15 cellular contexts compared by ENCODE assay signal in the genomic region with DNA sequence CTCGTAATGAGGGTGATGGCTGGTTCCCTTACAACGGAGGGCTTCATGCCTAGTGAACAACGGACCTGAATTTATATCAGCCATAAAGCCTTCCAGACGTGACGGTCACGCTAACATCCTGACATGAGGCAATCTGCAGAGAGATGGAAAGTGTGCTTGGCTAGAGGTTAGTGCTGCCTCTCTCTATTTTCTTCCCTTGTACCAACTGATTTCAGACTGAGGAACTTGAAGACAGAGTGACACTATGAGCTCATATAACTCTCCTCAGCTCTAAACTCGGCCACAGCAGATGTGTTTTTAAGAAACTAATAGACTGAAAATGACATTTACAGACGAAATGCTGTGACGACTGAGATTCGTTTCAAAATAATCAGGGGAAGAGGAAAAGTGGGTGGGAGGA.
A peak's percentile ranks its signal among the peaks of the same experiment; 100 is the strongest.
DNase-seq lines count a peak whose midpoint lies in the region; ATAC-seq, FAIRE-seq and TF ChIP-seq lines count a peak whose summit lies in the region.
"Had no signal": no experiment of that assay in that cellular context is flagged by ENCODE, and none has a peak within 500 bp of the region (broad histone marks: within the 10 kb centered on the region; RNA-seq: fewer than 3 reads in every experiment).

No MANE protein-coding gene starts in this region.

- H3K9me3 ChIP-seq in right cardiac atrium (ENCODE audit: control insufficient read depth, low read length) (no peaks in the 10 kb centered on the region), mesodermal cell (ENCODE audit: control insufficient read depth, low read length) (no peaks in the 10 kb centered on the region), uterus (no peaks in the 10 kb centered on the region), small intestine (ENCODE audit: control insufficient read depth, low read depth) (no peaks in the 10 kb centered on the region), MM.1S (replicated peaks; ENCODE audit: insufficient read depth, low read length) (no peaks in the 10 kb centered on the region)
- H3K9me3 ChIP-seq: adrenal gland, left lung had no signal

- 29% methylated on average over 10 of the region's 10 CpGs for WGBS in right cardiac atrium
- 84 to 85% methylated on average over 4 to 8 of the region's 10 CpGs for WGBS in mesodermal cell (ENCODE audit: insufficient coverage in 2 of 2), 2 experiments
- 39 to 53% (median 41%) methylated on average over 10 of the region's 10 CpGs for whole genome bisulfite sequencing in small intestine, 3 donors

- H2AFZ ChIP-seq in MM.1S (ENCODE audit: low read length): no peak overlapping the region

- no peaks in the 10 kb centered on the region for H4K20me1 ChIP-seq in MM.1S (ENCODE audit: insufficient read depth, low read length)

- H3K27ac ChIP-seq in right cardiac atrium (ENCODE audit: low read length): peak overlapping the region; percentile 61
- H3K27ac ChIP-seq in mesodermal cell (ENCODE audit: low read depth, low read length, severe bottlenecking): peak overlapping the region; percentile 29
- peak overlapping the region; percentile 70 to 80 for H3K27ac ChIP-seq in uterus
- peak overlapping the region in 1 of 2 donors; percentile 22 for H3K27ac ChIP-seq in small intestine (ENCODE audit: low read depth in 1 of 2, low read length in 1 of 2)
- H3K27ac ChIP-seq in MM.1S (ENCODE audit: low read length): no peak overlapping the region
- H3K27ac ChIP-seq: C4-2B, epithelial cell of prostate had no signal

- no peaks in the 10 kb centered on the region for H3K9me3 Mint-ChIP-seq in activated T-helper 1 cell treated with anti-CD3 and anti-CD28 coated beads, Interleukin-12 subunit alpha, Interleukin-12 subunit beta, Interleukin-2, Interleukin-4 antibody, amounts not matched to agents 30 ng/mL and 10 ng/mL and 1 ng/mL, durations not matched to agents 14 hours and 24 hours and 36 hours

- H3K4me3 ChIP-seq in right cardiac atrium (ENCODE audit: low read length) (no peak overlapping the region), mesodermal cell (ENCODE audit: extremely low read depth, insufficient read depth, low read length, poor library complexity, severe bottlenecking) (no peak overlapping the region), uterus (no peak overlapping the region), small intestine (ENCODE audit: low read depth in 1 of 2, low read length in 2 of 2) (no peak overlapping the region), MM.1S (ENCODE audit: low read length) (no peak overlapping the region)
- H3K4me3 ChIP-seq: adrenal gland, smooth muscle cell had no signal

- no peak for ATAC-seq in right cardiac atrium
- ATAC-seq in HG02642 (IDR thresholded peaks at IDR 0.05; ENCODE audit: poor library complexity, unreplicated experiment): no peak
- ATAC-seq: left lung had no signal

- peaks cover 18% of the 10 kb centered on the region for H3F3A ChIP-seq in MM.1S (ENCODE audit: insufficient read depth, low read length)

- DNase-seq in right cardiac atrium (no peak), cardiac septum (ENCODE audit: low spot score) (no peak), uterus (no peak), small intestine (no peak), MM.1S (no peak)
- no peak for DNase-seq in activated T-helper 1 cell treated with anti-CD3 and anti-CD28 coated beads, Interleukin-12 subunit alpha, Interleukin-12 subunit beta, Interleukin-2, Interleukin-4 antibody, amounts not matched to agents 30 ng/mL and 10 ng/mL and 1 ng/mL, durations not matched to agents 14 hours and 24 hours and 36 hours (ENCODE audit: low spot score)
- DNase-seq: activated CD4-positive, CD25-positive, alpha-beta regulatory T cell treated with anti-CD3 and anti-CD28 coated beads, Interleukin-2, amount 50 U/mL, for 72 hours; adrenal gland; left lung; stimulated activated naive CD4-positive, alpha-beta T cell had no signal

- intact Hi-C loops in right cardiac atrium (cut with DNase I) (no loop called here), cardiac septum (cut with DNase I) (no loop called here), uterus (cut with DNase I; ENCODE audit: low total_unique reads) (no loop called here)
- intact Hi-C loops in activated T-helper 1 cell treated with anti-CD3 and anti-CD28 coated beads, Interleukin-12 subunit alpha, Interleukin-12 subunit beta, Interleukin-2, Interleukin-4 antibody, amounts not matched to agents 30 ng/mL and 10 ng/mL and 1 ng/mL, durations not matched to agents 14 hours and 24 hours and 36 hours (cut with micrococcal nuclease): loop anchor here (5.0 kb wide), 2 partner anchors 44 to 461 kb away; a partner anchor contains a TSS

- TF ChIP-seq CTCF in uterus (IDR thresholded peaks at IDR 0.05): no peak
- no peak for TF ChIP-seq CTCF in MM.1S (IDR thresholded peaks at IDR 0.05; ENCODE audit: low read length)

- H3K27ac Mint-ChIP-seq in activated T-helper 1 cell treated with anti-CD3 and anti-CD28 coated beads, Interleukin-12 subunit alpha, Interleukin-12 subunit beta, Interleukin-2, Interleukin-4 antibody, amounts not matched to agents 30 ng/mL and 10 ng/mL and 1 ng/mL, durations not matched to agents 14 hours and 24 hours and 36 hours: no peak overlapping the region

- H3K4me1 ChIP-seq in right cardiac atrium (ENCODE audit: control insufficient read depth, insufficient read depth, low read length) (peaks cover 8% of the 10 kb centered on the region), mesodermal cell (ENCODE audit: control insufficient read depth, insufficient read depth, low read length, poor library complexity, severe bottlenecking) (peaks cover 52% of the 10 kb centered on the region), uterus (peaks cover under 1 to 2% of the 10 kb centered on the region in 2 donors), small intestine (ENCODE audit: control insufficient read depth in 2 of 2, insufficient read depth in 1 of 2, low read depth in 1 of 2, low read length in 1 of 2) (peaks cover 0 to under 1% of the 10 kb centered on the region in 2 donors), MM.1S (ENCODE audit: low read length) (peaks cover 33% of the 10 kb centered on the region)

- no peak overlapping the region for H3K9ac ChIP-seq in MM.1S (ENCODE audit: low read length)

- H3K36me3 ChIP-seq in mesodermal cell (ENCODE audit: control insufficient read depth, insufficient read depth, low read length) (peaks cover 1% of the 10 kb centered on the region), uterus (no peaks in the 10 kb centered on the region), small intestine (ENCODE audit: control insufficient read depth in 2 of 2, insufficient read depth in 2 of 2, low read length in 2 of 2) (no peaks in the 10 kb centered on the region), MM.1S (replicated peaks; ENCODE audit: insufficient read depth, low read length) (no peaks in the 10 kb centered on the region)
- H3K36me3 ChIP-seq: adrenal gland, left lung had no signal

- no peaks in the 10 kb centered on the region for H3K9me2 ChIP-seq in MM.1S (replicated peaks; ENCODE audit: insufficient read depth, low read length)

- H3K4me3 Mint-ChIP-seq in activated T-helper 1 cell treated with anti-CD3 and anti-CD28 coated beads, Interleukin-12 subunit alpha, Interleukin-12 subunit beta, Interleukin-2, Interleukin-4 antibody, amounts not matched to agents 30 ng/mL and 10 ng/mL and 1 ng/mL, durations not matched to agents 14 hours and 24 hours and 36 hours: peak overlapping the region; percentile 82

- H3K4me2 ChIP-seq in MM.1S (ENCODE audit: low read depth, low read length): no peak overlapping the region
- H3K4me2 ChIP-seq: smooth muscle cell had no signal

- H3K36me3 Mint-ChIP-seq in activated T-helper 1 cell treated with anti-CD3 and anti-CD28 coated beads, Interleukin-12 subunit alpha, Interleukin-12 subunit beta, Interleukin-2, Interleukin-4 antibody, amounts not matched to agents 30 ng/mL and 10 ng/mL and 1 ng/mL, durations not matched to agents 14 hours and 24 hours and 36 hours (ENCODE audit: low read depth): no peaks in the 10 kb centered on the region

- FAIRE-seq in small intestine (lab: Jason Lieb, UNC): no peak

- H3K4me1 Mint-ChIP-seq in activated T-helper 1 cell treated with anti-CD3 and anti-CD28 coated beads, Interleukin-12 subunit alpha, Interleukin-12 subunit beta, Interleukin-2, Interleukin-4 antibody, amounts not matched to agents 30 ng/mL and 10 ng/mL and 1 ng/mL, durations not matched to agents 14 hours and 24 hours and 36 hours (ENCODE audit: low read depth): peaks cover 43% of the 10 kb centered on the region

- peaks cover 6% of the 10 kb centered on the region for H3K27me3 Mint-ChIP-seq in activated T-helper 1 cell treated with anti-CD3 and anti-CD28 coated beads, Interleukin-12 subunit alpha, Interleukin-12 subunit beta, Interleukin-2, Interleukin-4 antibody, amounts not matched to agents 30 ng/mL and 10 ng/mL and 1 ng/mL, durations not matched to agents 14 hours and 24 hours and 36 hours (ENCODE audit: insufficient read depth)

- H3K27me3 ChIP-seq in right cardiac atrium (ENCODE audit: control insufficient read depth, insufficient read depth) (no peaks in the 10 kb centered on the region), uterus (no peaks in the 10 kb centered on the region), small intestine (ENCODE audit: control insufficient read depth in 2 of 2, insufficient read depth in 2 of 2, low read length in 2 of 2) (no peaks in the 10 kb centered on the region), MM.1S (replicated peaks; ENCODE audit: insufficient read depth, low read length) (no peaks in the 10 kb centered on the region)
- H3K27me3 ChIP-seq: adrenal gland, left lung had no signal

- no peaks in the 10 kb centered on the region for H3K79me2 ChIP-seq in MM.1S (ENCODE audit: low read length)

- TF ChIP-seq POLR2A in uterus (IDR thresholded peaks at IDR 0.05): no peak
